In genomic region chr5:126351138-126351537, GRCh38 we compare ENCODE assay signal across 19 cellular contexts.
DNase-seq lines count a peak whose midpoint lies in the region; ATAC-seq and TF ChIP-seq lines count a peak whose summit lies in the region.
"Had no signal": no experiment of that assay in that cellular context is flagged by ENCODE, and none has a peak within 500 bp of the region (broad histone marks: within the 10 kb centered on the region; RNA-seq: fewer than 3 reads in every experiment).

No MANE protein-coding gene starts in this region.

- H3K9me3 Mint-ChIP-seq in HFFc6 (no peaks in the 10 kb centered on the region; the same call in 1 of the 2 replicates), osteocyte (ENCODE audit: unreplicated experiment) (no peaks in the 10 kb centered on the region)
- H3K9me3 Mint-ChIP-seq: activated naive CD8-positive, alpha-beta T cell treated with anti-CD3 and anti-CD28 coated beads, Interleukin-2, amount 50 U/mL, for 24 hours; activated T-cell treated with anti-CD3 and anti-CD28 coated beads, Interleukin-2, amount 50 U/mL, for 4 hours; naive thymus-derived CD4-positive, alpha-beta T cell had no signal

- H3K4me3 Mint-ChIP-seq in HFFc6 (peak overlapping the region; percentile 46), osteocyte (ENCODE audit: unreplicated experiment) (no peak overlapping the region)
- H3K4me3 Mint-ChIP-seq: activated naive CD8-positive, alpha-beta T cell treated with anti-CD3 and anti-CD28 coated beads, Interleukin-2, amount 50 U/mL, for 24 hours; activated T-cell treated with anti-CD3 and anti-CD28 coated beads, Interleukin-2, amount 50 U/mL, for 4 hours; naive thymus-derived CD4-positive, alpha-beta T cell had no signal

- H3K27ac Mint-ChIP-seq in HFFc6 (peak overlapping the region; percentile 87), osteocyte (ENCODE audit: unreplicated experiment) (peak overlapping the region; percentile 71)
- H3K27ac Mint-ChIP-seq: activated naive CD8-positive, alpha-beta T cell treated with anti-CD3 and anti-CD28 coated beads, Interleukin-2, amount 50 U/mL, for 24 hours; naive thymus-derived CD4-positive, alpha-beta T cell had no signal

- DNase-seq in HFFc6 (peak; percentile 82), adipocyte (ENCODE audit: low read depth) (peak; percentile 54), fibroblast of pulmonary artery (ENCODE audit: low read depth) (peak; percentile 68), osteocyte (ENCODE audit: extremely low spot score, unreplicated experiment) (no peak), globus pallidus (ENCODE audit: low spot score) (no peak), cortex of kidney (lab: John Stamatoyannopoulos, UW) (no peak)
- DNase-seq in activated CD4-positive, alpha-beta T cell treated with anti-CD3 and anti-CD28 coated beads for 48 hours = no peak
- DNase-seq: activated CD4-positive, CD25-positive, alpha-beta regulatory T cell treated with anti-CD3 and anti-CD28 coated beads, Interleukin-2, amount 50 U/mL, for 72 hours; activated naive CD8-positive, alpha-beta T cell treated with anti-CD3 and anti-CD28 coated beads, Interleukin-2, amount 50 U/mL, for 24 hours; activated T-cell treated with anti-CD3 and anti-CD28 coated beads, Interleukin-2, amount 50 U/mL, for 4 hours; C1 segment of cervical spinal cord; dermis blood vessel endothelial cell; naive thymus-derived CD4-positive, alpha-beta T cell; NCI-H1436; NCI-H510A; stimulated activated naive CD4-positive, alpha-beta T cell treated with Interleukin-2 at 50 U/mL for 16 hours; uterus had no signal

- no peaks in the 10 kb centered on the region for H3K36me3 ChIP-seq in adipocyte (ENCODE audit: control insufficient read depth, insufficient read depth, low read length, severe bottlenecking)
- H3K36me3 ChIP-seq: uterus had no signal

- H3K4me1 Mint-ChIP-seq in HFFc6 (ENCODE audit: low read depth) (peaks cover 70% of the 10 kb centered on the region), osteocyte (ENCODE audit: unreplicated experiment) (peaks cover 64% of the 10 kb centered on the region)

- H3K4me3 ChIP-seq in adipocyte (ENCODE audit: low read length) (no peak overlapping the region), fibroblast of pulmonary artery (replicated peaks; ENCODE audit: low read depth, low read length) (no peak overlapping the region)
- H3K4me3 ChIP-seq: uterus had no signal

- H3K9ac ChIP-seq in adipocyte (ENCODE audit: low read length) = peak overlapping the region; percentile 38

- H3K27me3 Mint-ChIP-seq in HFFc6 (ENCODE audit: insufficient read depth) (no peaks in the 10 kb centered on the region; the same call in 1 of the 2 replicates), osteocyte (ENCODE audit: unreplicated experiment) (no peaks in the 10 kb centered on the region)

- no peaks in the 10 kb centered on the region for H3K9me3 ChIP-seq in adipocyte (ENCODE audit: control insufficient read depth, low read length)
- H3K9me3 ChIP-seq: uterus had no signal

- H3K36me3 Mint-ChIP-seq in HFFc6 (ENCODE audit: low read depth) (peaks cover 5% of the 10 kb centered on the region; the same call in 1 of the 2 replicates), osteocyte (ENCODE audit: unreplicated experiment) (no peaks in the 10 kb centered on the region)
- H3K36me3 Mint-ChIP-seq: naive thymus-derived CD4-positive, alpha-beta T cell had no signal

- H3K4me1 ChIP-seq in adipocyte (ENCODE audit: control insufficient read depth, insufficient read depth, low read length) = peaks cover 33% of the 10 kb centered on the region
- H3K4me1 ChIP-seq: uterus had no signal

- TF ChIP-seq CTCF in HFFc6 (IDR thresholded peaks at IDR 0.05) (no peak), fibroblast of pulmonary artery (IDR thresholded peaks at IDR 0.05; ENCODE audit: low read length, missing control alignments) (no peak), osteocyte (IDR thresholded peaks at IDR 0.05) (no peak)

- no peak for ATAC-seq in HG03565 (IDR thresholded peaks at IDR 0.05; ENCODE audit: unreplicated experiment)
- ATAC-seq: activated naive CD8-positive, alpha-beta T cell treated with anti-CD3 and anti-CD28 coated beads, Interleukin-2, amount 50 U/mL, for 24 hours; activated T-cell treated with anti-CD3 and anti-CD28 coated beads, Interleukin-2, amount 50 U/mL, for 4 hours; naive thymus-derived CD4-positive, alpha-beta T cell; sciatic nerve had no signal

- H3K27me3 ChIP-seq in adipocyte (replicated peaks; ENCODE audit: control insufficient read depth, insufficient read depth, low read length) = no peaks in the 10 kb centered on the region
- H3K27me3 ChIP-seq: uterus had no signal

Comparison
In these comparisons a context has a peak if more than half of its experiments do, and no peak if none do; other contexts are left out.
1. DNase-seq: peak in HFFc6 (single experiment), adipocyte (single experiment) and fibroblast of pulmonary artery (single experiment); none in osteocyte (single experiment), globus pallidus (single experiment), activated CD4-positive, alpha-beta T cell treated with anti-CD3 and anti-CD28 coated beads for 48 hours (single experiment) and cortex of kidney (single experiment).